ENCODE assay signal across 16 cellular contexts in genomic region chr14:32298346-32298745, GRCh38. TPM values are rescaled to one million over a fixed set of nuclear protein-coding genes. Genes with fewer than 3 reads are reported as not detected.
DNase-seq lines count a peak whose midpoint lies in the region; ATAC-seq, FAIRE-seq and TF ChIP-seq lines count a peak whose summit lies in the region.
"Had no signal": no experiment of that assay in that cellular context is flagged by ENCODE, and none has a peak within 500 bp of the region (broad histone marks: within the 10 kb centered on the region; RNA-seq: fewer than 3 reads in every experiment).

No MANE protein-coding gene starts in this region.

- 72% methylated on average over 3 of the region's 3 CpGs for WGBS in A549 (ENCODE audit: missing lambda C conversion rate)

- H3K27me3 Mint-ChIP-seq in WTC11 (ENCODE audit: low read depth) (peaks cover 6% of the 10 kb centered on the region; the same call in 1 of the 2 replicates), neural progenitor cell (ENCODE audit: insufficient read depth, low read depth) (no peaks in the 10 kb centered on the region)

- no peaks in the 10 kb centered on the region for H3K27me3 ChIP-seq in neural progenitor cell
- H3K27me3 ChIP-seq: SJSA1 had no signal

- FAIRE-seq in A549 (lab: Jason Lieb, UNC) = peak; percentile 32
- FAIRE-seq: GM19239 had no signal

- no peak overlapping the region for H3K27ac Mint-ChIP-seq in WTC11
- no peak overlapping the region for H3K27ac Mint-ChIP-seq in neural progenitor cell

- H3K27ac ChIP-seq in A549 = no peak overlapping the region
- H3K27ac ChIP-seq in neural progenitor cell = no peak overlapping the region
- H3K27ac ChIP-seq: PC-9, SJSA1 had no signal

- CTCF ChIA-PET in A549 (lab: Yijun Ruan, JAX) = interaction anchor here (0.6 kb wide), 1 partner anchor 709 kb away, joined by 3 read pairs; no protein-coding TSS in a partner anchor
- CTCF ChIA-PET in WTC11 (lab: Charles Lee) = interaction anchor here (0.8 kb wide), 1 partner anchor 262 kb away, joined by 3 read pairs; no protein-coding TSS in a partner anchor

- H3K4me3 ChIP-seq in A549 = no peak overlapping the region
- no peak overlapping the region for H3K4me3 ChIP-seq in neural progenitor cell
- H3K4me3 ChIP-seq: PC-9, SJSA1 had no signal

- no peaks in the 10 kb centered on the region for H3K4me1 Mint-ChIP-seq in WTC11
- H3K4me1 Mint-ChIP-seq in neural progenitor cell = peaks cover 19% of the 10 kb centered on the region

- no peaks in the 10 kb centered on the region for H3K9me3 Mint-ChIP-seq in WTC11
- H3K9me3 Mint-ChIP-seq in neural progenitor cell = no peaks in the 10 kb centered on the region

- H3K79me2 ChIP-seq in neural progenitor cell (ENCODE audit: low read depth) = no peaks in the 10 kb centered on the region

- no peak for TF ChIP-seq POLR2A in A549 (IDR thresholded peaks at IDR 0.05; ENCODE audit: low read length)

- no peaks in the 10 kb centered on the region for H4K20me1 ChIP-seq in neural progenitor cell (ENCODE audit: low read depth)

- H3K9me3 ChIP-seq in A549 = no peaks in the 10 kb centered on the region
- no peaks in the 10 kb centered on the region for H3K9me3 ChIP-seq in neural progenitor cell (ENCODE audit: low read depth)
- H3K9me3 ChIP-seq: SJSA1 had no signal

- no peak for TF ChIP-seq EP300 in A549 (IDR thresholded peaks at IDR 0.05)

- ATAC-seq in A549 (no peak), WTC11 (peak; percentile 39; the same call in 1 of the 2 replicates), HG03571 (IDR thresholded peaks at IDR 0.05; ENCODE audit: unreplicated experiment) (no peak)

- TF ChIP-seq CTCF in A549 (IDR thresholded peaks at IDR 0.05) = no peak
- no peak for TF ChIP-seq CTCF in WTC11 (IDR thresholded peaks at IDR 0.05)
- TF ChIP-seq CTCF in neural progenitor cell (IDR thresholded peaks at IDR 0.05) = no peak

- H3K4me2 ChIP-seq in A549 = no peak overlapping the region
- no peak overlapping the region for H3K4me2 ChIP-seq in neural progenitor cell
- H3K4me2 ChIP-seq: PC-9 had no signal

- DNase-seq in A549 (ENCODE audit: low read depth in 1 of 2, low spot score in 1 of 2) (no peak), EL (peak; percentile 5), WTC11 (ENCODE audit: low spot score) (no peak), neural progenitor cell (ENCODE audit: low spot score) (no peak), RKO (ENCODE audit: low spot score) (no peak)
- DNase-seq in activated CD4-positive, alpha-beta T cell treated with anti-CD3 and anti-CD28 coated beads, Interleukin-2, amount 50 U/mL, for 48 hours = no peak
- DNase-seq: AML-193, DMS79 treated with DMSO at 0.1 percent for 48 hours, GF-D8, NCI-H1105, NCI-H2081, NCI-H526 treated with DMSO at 0.1 percent for 48 hours, PC-9 had no signal

- H3K4me3 Mint-ChIP-seq in WTC11 (no peak overlapping the region), neural progenitor cell (no peak overlapping the region)

- H3K4me1 ChIP-seq in A549 = no peaks in the 10 kb centered on the region
- H3K4me1 ChIP-seq in neural progenitor cell = peaks cover 29% of the 10 kb centered on the region
- H3K4me1 ChIP-seq: SJSA1 had no signal

- no peaks in the 10 kb centered on the region for H3K36me3 ChIP-seq in neural progenitor cell
- H3K36me3 ChIP-seq: SJSA1 had no signal

- peak overlapping the region; percentile 44 for H2AFZ ChIP-seq in neural progenitor cell (replicated peaks)
- H2AFZ ChIP-seq: PC-9 had no signal

- H3K9ac ChIP-seq in neural progenitor cell = no peak overlapping the region

- H3K36me3 Mint-ChIP-seq in WTC11 (no peaks in the 10 kb centered on the region), neural progenitor cell (no peaks in the 10 kb centered on the region)

- POLR2A ChIA-PET in A549 (lab: Yijun Ruan, JAX) = no interaction called here
- POLR2A ChIA-PET in WTC11 (lab: Charles Lee) = no interaction called here

- H3F3A ChIP-seq in neural progenitor cell (ENCODE audit: low read depth) = peaks cover 10% of the 10 kb centered on the region

- TF ChIP-seq RAD21 in A549 (conservative IDR thresholded peaks at IDR 0.05 in 1 of 2, IDR thresholded peaks at IDR 0.05 in 1 of 2) = no peak

TF ChIP-seq in A549, 52 proteins besides CTCF, POLR2A, EP300 and RAD21:
- TF ChIP-seq KDM1A (IDR thresholded peaks at IDR 0.05; ENCODE audit: low read depth) (no peak), CBX2 (IDR thresholded peaks at IDR 0.05; ENCODE audit: borderline replicate concordance, low read depth) (no peak), FOSL2 (IDR thresholded peaks at IDR 0.05) (no peak), FOSL2 (CRISPR knock-in tag; IDR thresholded peaks at IDR 0.05) (no peak), JUNB (IDR thresholded peaks at IDR 0.05) (no peak), MAZ (IDR thresholded peaks at IDR 0.05; ENCODE audit: borderline replicate concordance, low read depth, low read length) (no peak), HOXA7 (CRISPR knock-in tag; IDR thresholded peaks at IDR 0.05) (no peak), CHD2 (IDR thresholded peaks at IDR 0.05; ENCODE audit: low read length, partially characterized antibody) (no peak), MYC (IDR thresholded peaks at IDR 0.05; ENCODE audit: borderline replicate concordance, low read length) (no peak), TFCP2L1 (CRISPR knock-in tag; IDR thresholded peaks at IDR 0.05) (no peak), PHF8 (IDR thresholded peaks at IDR 0.05; ENCODE audit: borderline replicate concordance, low read depth) (no peak), CHD4 (IDR thresholded peaks at IDR 0.05; ENCODE audit: borderline replicate concordance) (no peak), ATOH8 (CRISPR knock-in tag; IDR thresholded peaks at IDR 0.05; ENCODE audit: low read depth) (no peak), SREBF2 (IDR thresholded peaks at IDR 0.05) (no peak), MAX (IDR thresholded peaks at IDR 0.05) (no peak), RNF2 (IDR thresholded peaks at IDR 0.05; ENCODE audit: borderline replicate concordance, low read depth) (no peak)
TF ChIP-seq in A549: peak in this region for 0.

TF ChIP-seq in WTC11, 78 proteins besides CTCF, POLR2A, EP300 and RAD21:
- TF ChIP-seq RELA (CRISPR knock-in tag; IDR thresholded peaks at IDR 0.05; ENCODE audit: borderline replicate concordance) (no peak), ATF1 (CRISPR knock-in tag; IDR thresholded peaks at IDR 0.05) (no peak)

RNA-seq across cellular contexts. Expression of gene AKAP6, which starts 30.8 kb away (rescaled TPM):
- 1.6 and 1.9 TPM in 2 replicates for polyA plus RNA-seq in A549 (2011; rRNA removed)
- 0.22 and 0.29 TPM in 2 replicates for polyA plus RNA-seq in A549 (2012; cell fraction: cytosol; rRNA removed)
- 0.21 and 1.00 TPM in 2 replicates for polyA plus RNA-seq in A549 (2012; cell fraction: nucleus; rRNA removed)
- 0.22 to 0.37 TPM (median 0.27 TPM) in 3 replicates for polyA plus RNA-seq in A549 (2017; fragmentation: RNase III; extraction: RNeasy Plus Mini Kit Qiagen cat#74134 plus additional on column Dnase treatment)
- 6.7 and 11.2 TPM in 2 replicates for polyA minus RNA-seq in A549 (2011; rRNA and poly(A)+ RNA removed)
- 0.63 to 1.4 TPM (median 0.85 TPM) in 3 replicates for total RNA-seq in WTC11 (2021)
- total RNA-seq in neural progenitor cell (ENCODE audit: low replicate concordance) = 3.7 and 7.3 TPM in 2 replicates
